ENCODE assay signal across 9 cellular contexts in genomic region chr18:9643549-9643948, GRCh38. TPM values are rescaled to one million over a fixed set of nuclear protein-coding genes. Genes with fewer than 3 reads are reported as not detected.
DNase-seq lines count a peak whose midpoint lies in the region; ATAC-seq and TF ChIP-seq lines count a peak whose summit lies in the region.
"Had no signal": no experiment of that assay in that cellular context is flagged by ENCODE, and none has a peak within 500 bp of the region (broad histone marks: within the 10 kb centered on the region; RNA-seq: fewer than 3 reads in every experiment).

No MANE protein-coding gene starts in this region.

- H3K27me3 ChIP-seq in lung (ENCODE audit: control insufficient read depth, insufficient read depth): no peaks in the 10 kb centered on the region

- TF ChIP-seq CTCF in AG04449 (IDR thresholded peaks at IDR 0.05; ENCODE audit: insufficient read depth, low read length, missing control alignments) (no peak), lung (IDR thresholded peaks at IDR 0.05; ENCODE audit: control extremely low read depth, extremely low read depth) (no peak), coronary artery (IDR thresholded peaks at IDR 0.05) (no peak)

- CTCF ChIA-PET in AG04449 (lab: Yijun Ruan, JAX): no interaction called here

- POLR2A ChIA-PET in AG04449 (lab: Yijun Ruan, JAX): no interaction called here

- H3K4me3 ChIP-seq in AG04449 (ENCODE audit: low read depth, low read length) (no peak overlapping the region), lung (no peak overlapping the region), coronary artery (no peak overlapping the region)

- H3K4me1 ChIP-seq in lung (ENCODE audit: control insufficient read depth in 2 of 2, insufficient read depth in 2 of 2, low read length in 2 of 2): peaks cover 0 to 1% of the 10 kb centered on the region in 2 donors

- TF ChIP-seq RAD21 in Ishikawa (IDR thresholded peaks at IDR 0.05; ENCODE audit: low read depth): no peak

- H3K9me3 ChIP-seq in lung (ENCODE audit: control insufficient read depth in 2 of 2, insufficient read depth in 1 of 2, low read length in 1 of 2): no peaks in the 10 kb centered on the region

- TF ChIP-seq EP300 in Ishikawa (IDR thresholded peaks at IDR 0.05; ENCODE audit: borderline replicate concordance): peak; percentile 40; the same call in 1 of the 2 replicates

- no peaks in the 10 kb centered on the region for H3K36me3 ChIP-seq in lung (ENCODE audit: control insufficient read depth in 2 of 2, insufficient read depth in 2 of 2, low read length in 2 of 2)

- WGBS in lung, 2 donors: 35 to 65% methylated on average over 3 of the region's 3 CpGs

- H3K27ac ChIP-seq in lung (ENCODE audit: low read depth in 1 of 2, low read length in 1 of 2) (no peak overlapping the region), coronary artery (peak overlapping the region in 1 of 2 donors; percentile 57)

- DNase-seq in AG04449 (ENCODE audit: low read depth, low spot score): peak; percentile 91
- peak; percentile 99 for DNase-seq in dedifferentiated amniotic fluid mesenchymal stem cell (ENCODE audit: extremely low spot score)
- peak; percentile 67 for DNase-seq in lung (ENCODE audit: low spot score)
- no peak for DNase-seq in activated T-cell treated with anti-CD3 and anti-CD28 coated beads, Interleukin-2, amount 50 U/mL, for 1 hour
- DNase-seq in coronary artery (ENCODE audit: low spot score): no peak
- DNase-seq: activated naive CD8-positive, alpha-beta T cell treated with anti-CD3 and anti-CD28 coated beads, Interleukin-2, amount 50 U/mL, for 24 hours had no signal

- ATAC-seq in lung (ENCODE audit: insufficient read depth, low FRiP score) (peak; percentile 83), GM19463 (IDR thresholded peaks at IDR 0.05; ENCODE audit: unreplicated experiment) (no peak), GM18511 (IDR thresholded peaks at IDR 0.05; ENCODE audit: unreplicated experiment) (no peak)
- ATAC-seq: activated naive CD8-positive, alpha-beta T cell treated with anti-CD3 and anti-CD28 coated beads, Interleukin-2, amount 50 U/mL, for 24 hours had no signal

TF ChIP-seq in Ishikawa, 13 proteins besides CTCF, POLR2A, EP300 and RAD21:
- no peak for TF ChIP-seq EGR1 (IDR thresholded peaks at IDR 0.05)
- TF ChIP-seq MAX (IDR thresholded peaks at IDR 0.05): no peak
- no peak for TF ChIP-seq USF1 (IDR thresholded peaks at IDR 0.05)
- TF ChIP-seq TEAD4 (IDR thresholded peaks at IDR 0.05): peak; percentile 95

RNA-seq across cellular contexts. Expression of gene PPP4R1, which starts 29.2 kb away (rescaled TPM):
- total RNA-seq in lung: 100 to 1,000 TPM; 149 to 190 TPM
- 10 to 100 TPM; 34.4 to 48.6 TPM for polyA plus RNA-seq in lung

Comparison
In these comparisons a context has a peak if more than half of its experiments do, and no peak if none do; other contexts are left out.
1. DNase-seq: peak in AG04449 (single experiment), dedifferentiated amniotic fluid mesenchymal stem cell (single experiment) and lung (single experiment); none in activated T-cell treated with anti-CD3 and anti-CD28 coated beads, Interleukin-2, amount 50 U/mL, for 1 hour (single experiment) and coronary artery (single experiment).